In the genomic region with DNA sequence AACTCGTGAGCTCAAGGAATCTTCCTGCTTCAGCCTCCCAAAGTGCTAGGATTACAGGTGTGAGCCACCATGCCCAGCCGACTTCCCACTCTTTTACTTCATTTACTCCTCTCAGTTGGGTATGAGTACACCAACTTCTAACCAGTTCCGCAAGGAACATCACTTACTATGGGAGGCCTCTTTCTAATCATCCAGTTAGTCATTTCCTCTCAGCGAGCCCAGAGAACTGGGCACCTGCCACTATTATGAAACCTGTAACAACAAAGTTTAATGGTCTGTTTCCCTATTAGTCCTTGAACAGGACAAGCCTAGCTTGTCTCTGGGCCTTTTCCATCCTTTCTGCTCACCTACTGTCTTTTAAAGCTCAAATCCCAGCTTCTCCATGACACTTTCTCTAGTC, we compare ENCODE assay signal across 11 cellular contexts.
DNase-seq lines count a peak whose midpoint lies in the region; ATAC-seq and TF ChIP-seq lines count a peak whose summit lies in the region.
"Had no signal": no experiment of that assay in that cellular context is flagged by ENCODE, and none has a peak within 500 bp of the region (broad histone marks: within the 10 kb centered on the region; RNA-seq: fewer than 3 reads in every experiment).

No MANE protein-coding gene starts in this region.

- peak; percentile 47 for ATAC-seq in left colon
- no peak for ATAC-seq in HG03097 (IDR thresholded peaks at IDR 0.05; ENCODE audit: low FRiP score, unreplicated experiment)

- DNase-seq in A172 (ENCODE audit: low spot score) (peak; percentile 75), LoVo (ENCODE audit: low spot score) (peak; percentile 18), choroid plexus epithelial cell (ENCODE audit: low read depth) (peak; percentile 64), left colon (no peak), cerebellar cortex (ENCODE audit: low spot score) (no peak)
- DNase-seq in stimulated activated CD4-positive, alpha-beta T cell treated with anti-CD3 and anti-CD28 coated beads, Interleukin-2, amount 100 ng/mL, for 48 hours = no peak
- DNase-seq in activated CD8-positive, alpha-beta memory T cell treated with anti-CD3 and anti-CD28 coated beads, Interleukin-2, amount 50 U/mL, for 4 hours = no peak
- DNase-seq: NCI-H345, SHP77 treated with DMSO at 0.1 percent for 48 hours had no signal

- no peak for TF ChIP-seq CTCF in choroid plexus epithelial cell (conservative IDR thresholded peaks at IDR 0.05; ENCODE audit: low read depth, low read length)

- intact Hi-C loops in left colon (cut with DNase I, micrococcal nuclease) = no loop called here

- no peak overlapping the region for H3K4me3 ChIP-seq in choroid plexus epithelial cell (ENCODE audit: low read depth, low read length)
- H3K4me3 ChIP-seq: coronary artery had no signal

Comparison
In these comparisons a context has a peak if more than half of its experiments do, and no peak if none do; other contexts are left out.
1. DNase-seq: peak in A172 (single experiment), LoVo (single experiment) and choroid plexus epithelial cell (single experiment); none in left colon (0 of 2), stimulated activated CD4-positive, alpha-beta T cell treated with anti-CD3 and anti-CD28 coated beads, Interleukin-2, amount 100 ng/mL, for 48 hours (0 of 2), cerebellar cortex (single experiment) and activated CD8-positive, alpha-beta memory T cell treated with anti-CD3 and anti-CD28 coated beads, Interleukin-2, amount 50 U/mL, for 4 hours (single experiment).